14 cellular contexts compared by ENCODE assay signal in the genomic region with DNA sequence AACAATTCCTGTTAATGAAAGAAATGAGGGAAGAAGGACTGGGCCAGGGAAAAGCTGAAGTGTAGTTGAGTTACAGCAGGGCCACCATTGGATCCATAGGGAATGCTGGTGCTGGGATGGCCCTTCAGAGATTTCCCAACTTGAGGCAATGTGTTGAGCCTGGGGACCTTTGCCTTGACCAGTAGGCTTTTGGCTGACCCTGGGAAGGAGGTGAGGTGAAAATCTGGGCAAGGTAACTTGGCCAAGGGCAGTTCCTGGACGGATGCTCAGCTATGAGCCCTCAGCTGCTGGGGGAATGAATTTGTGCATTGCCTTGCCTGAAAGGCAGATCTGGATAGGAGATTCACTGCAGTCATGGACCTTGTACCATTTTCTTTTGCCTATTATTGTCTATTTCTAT. TPM values are rescaled to one million over a fixed set of nuclear protein-coding genes. Genes with fewer than 3 reads are reported as not detected.
DNase-seq lines count a peak whose midpoint lies in the region; ATAC-seq and TF ChIP-seq lines count a peak whose summit lies in the region.
"Had no signal": no experiment of that assay in that cellular context is flagged by ENCODE, and none has a peak within 500 bp of the region (broad histone marks: within the 10 kb centered on the region; RNA-seq: fewer than 3 reads in every experiment).

No MANE protein-coding gene starts in this region.

- H3K4me1 ChIP-seq in Loucy (ENCODE audit: insufficient read depth, low read length, poor library complexity, severe bottlenecking) (peaks cover 17% of the 10 kb centered on the region), thymus (ENCODE audit: control insufficient read depth, insufficient read depth, low read length) (peaks cover 4% of the 10 kb centered on the region), mammary epithelial cell (ENCODE audit: insufficient read depth, low read length) (peaks cover 7% of the 10 kb centered on the region), right cardiac atrium (ENCODE audit: control insufficient read depth, insufficient read depth, low read length) (no peaks in the 10 kb centered on the region)

- POLR2A ChIA-PET in activated naive CD8-positive, alpha-beta T cell treated with anti-CD3 and anti-CD28 coated beads, Interleukin-2, amount 10 ng/mL, durations not matched to agents 7 days and 5 days (lab: Charles Lee) = interaction anchor here (0.7 to 2.4 kb wide), 5 partner anchors 12 to 46 kb away, joined by 3 to 9 read pairs (median 3); a partner anchor contains a TSS

- H3K27me3 Mint-ChIP-seq in activated naive CD8-positive, alpha-beta T cell treated with anti-CD3 and anti-CD28 coated beads, Interleukin-2, amount 10 ng/mL, durations not matched to agents 7 days and 5 days = no peaks in the 10 kb centered on the region
- H3K27me3 Mint-ChIP-seq in activated naive CD8-positive, alpha-beta T cell treated with anti-CD3 and anti-CD28 coated beads for 36 hours = peaks cover 9% of the 10 kb centered on the region
- H3K27me3 Mint-ChIP-seq in mesothelial cell of epicardium (ENCODE audit: low read depth) = no peaks in the 10 kb centered on the region

- H3K4me3 Mint-ChIP-seq in activated naive CD8-positive, alpha-beta T cell treated with anti-CD3 and anti-CD28 coated beads, Interleukin-2, amount 10 ng/mL, durations not matched to agents 7 days and 5 days = peak overlapping the region; percentile 83
- H3K4me3 Mint-ChIP-seq in activated naive CD8-positive, alpha-beta T cell treated with anti-CD3 and anti-CD28 coated beads for 36 hours = no peak overlapping the region
- no peak overlapping the region for H3K4me3 Mint-ChIP-seq in mesothelial cell of epicardium
- H3K4me3 Mint-ChIP-seq: H9 had no signal

- H3K9ac ChIP-seq in Loucy (ENCODE audit: low read depth, low read length, poor library complexity, severe bottlenecking) (no peak overlapping the region), mammary epithelial cell (ENCODE audit: insufficient read depth, low read length) (no peak overlapping the region)

- H3K27me3 ChIP-seq in Loucy (ENCODE audit: insufficient read depth, low read length, poor library complexity, severe bottlenecking) (no peaks in the 10 kb centered on the region), thymus (ENCODE audit: control insufficient read depth, insufficient read depth) (no peaks in the 10 kb centered on the region), mammary epithelial cell (ENCODE audit: insufficient read depth, low read length) (no peaks in the 10 kb centered on the region), right cardiac atrium (ENCODE audit: control insufficient read depth, insufficient read depth) (no peaks in the 10 kb centered on the region)
- H3K27me3 ChIP-seq: left lung had no signal

- peak overlapping the region; percentile 42 for H3K27ac ChIP-seq in thymus (ENCODE audit: low read depth)
- H3K27ac ChIP-seq in mammary epithelial cell (ENCODE audit: insufficient read depth, low read depth, low read length) = no peak overlapping the region
- H3K27ac ChIP-seq in right cardiac atrium (ENCODE audit: low read length) = no peak overlapping the region
- H3K27ac ChIP-seq: left lung had no signal

- TF ChIP-seq CTCF in Loucy (conservative IDR thresholded peaks at IDR 0.05; ENCODE audit: low read length) = no peak
- TF ChIP-seq CTCF in mesothelial cell of epicardium (IDR thresholded peaks at IDR 0.05; ENCODE audit: unreplicated experiment) = no peak
- TF ChIP-seq CTCF in mammary epithelial cell (conservative IDR thresholded peaks at IDR 0.05 in 1 of 2, IDR thresholded peaks at IDR 0.05 in 1 of 2; ENCODE audit: extremely low read depth in 1 of 2, insufficient read depth in 1 of 2, low read depth in 1 of 2, low read length in 2 of 2) = no peak

- no peak for ATAC-seq in activated naive CD8-positive, alpha-beta T cell treated with anti-CD3 and anti-CD28 coated beads, Interleukin-2, amount 10 ng/mL, durations not matched to agents 7 days and 5 days (ENCODE audit: low read depth)
- ATAC-seq in HG02759 (IDR thresholded peaks at IDR 0.05; ENCODE audit: unreplicated experiment) (peak; percentile 23), right cardiac atrium (no peak)

- peak overlapping the region; percentile 91 for H3K27ac Mint-ChIP-seq in activated naive CD8-positive, alpha-beta T cell treated with anti-CD3 and anti-CD28 coated beads, Interleukin-2, amount 10 ng/mL, durations not matched to agents 7 days and 5 days
- no peak overlapping the region for H3K27ac Mint-ChIP-seq in activated naive CD8-positive, alpha-beta T cell treated with anti-CD3 and anti-CD28 coated beads for 36 hours
- H3K27ac Mint-ChIP-seq in mesothelial cell of epicardium = no peak overlapping the region

- H3K9me2 ChIP-seq in Loucy (replicated peaks; ENCODE audit: low read depth, low read length) = no peaks in the 10 kb centered on the region

- peaks cover 3% of the 10 kb centered on the region for H3K9me3 Mint-ChIP-seq in activated naive CD8-positive, alpha-beta T cell treated with anti-CD3 and anti-CD28 coated beads, Interleukin-2, amount 10 ng/mL, durations not matched to agents 7 days and 5 days
- no peaks in the 10 kb centered on the region for H3K9me3 Mint-ChIP-seq in activated naive CD8-positive, alpha-beta T cell treated with anti-CD3 and anti-CD28 coated beads for 36 hours
- H3K9me3 Mint-ChIP-seq in mesothelial cell of epicardium = no peaks in the 10 kb centered on the region
- H3K9me3 Mint-ChIP-seq: H9 had no signal

- in situ Hi-C loops in mammary epithelial cell (cut with MboI; ENCODE audit: low sequenced_read_pairs in 2 of 2) = no loop called here

- CTCF ChIA-PET in mammary epithelial cell (lab: Charles Lee; ENCODE audit: low non-redundant PET) = no interaction called here

- H3K4me1 Mint-ChIP-seq in activated naive CD8-positive, alpha-beta T cell treated with anti-CD3 and anti-CD28 coated beads, Interleukin-2, amount 10 ng/mL, durations not matched to agents 7 days and 5 days = peaks cover 45% of the 10 kb centered on the region
- H3K4me1 Mint-ChIP-seq in activated naive CD8-positive, alpha-beta T cell treated with anti-CD3 and anti-CD28 coated beads for 36 hours = peaks cover 17% of the 10 kb centered on the region
- H3K4me1 Mint-ChIP-seq in mesothelial cell of epicardium = peaks cover 3% of the 10 kb centered on the region

- H2AFZ ChIP-seq in Loucy (ENCODE audit: low read length) = no peak overlapping the region
- H2AFZ ChIP-seq in mammary epithelial cell (ENCODE audit: low read depth, low read length) = no peak overlapping the region

- no peaks in the 10 kb centered on the region for H3K9me3 ChIP-seq in Loucy (ENCODE audit: insufficient read depth, low read depth, low read length)
- no peaks in the 10 kb centered on the region for H3K9me3 ChIP-seq in thymus (ENCODE audit: control insufficient read depth)
- no peaks in the 10 kb centered on the region for H3K9me3 ChIP-seq in mammary epithelial cell (replicated peaks; ENCODE audit: insufficient read depth, low read length)
- H3K9me3 ChIP-seq in right cardiac atrium (ENCODE audit: control insufficient read depth, low read length) = no peaks in the 10 kb centered on the region
- H3K9me3 ChIP-seq: left lung had no signal

- peaks cover 29% of the 10 kb centered on the region for H3K36me3 Mint-ChIP-seq in activated naive CD8-positive, alpha-beta T cell treated with anti-CD3 and anti-CD28 coated beads, Interleukin-2, amount 10 ng/mL, durations not matched to agents 7 days and 5 days
- no peaks in the 10 kb centered on the region for H3K36me3 Mint-ChIP-seq in activated naive CD8-positive, alpha-beta T cell treated with anti-CD3 and anti-CD28 coated beads for 36 hours
- H3K36me3 Mint-ChIP-seq in mesothelial cell of epicardium = peaks cover 24% of the 10 kb centered on the region

- H3K4me2 ChIP-seq in Loucy (ENCODE audit: low read depth, low read length, poor library complexity, severe bottlenecking) (peak overlapping the region; percentile 9), mammary epithelial cell (ENCODE audit: insufficient read depth, low read depth, low read length) (no peak overlapping the region)

- dilution Hi-C loops in mammary epithelial cell (cut with HindIII; ENCODE audit: low sequenced_read_pairs) = no loop called here

- H3K79me2 ChIP-seq in Loucy (ENCODE audit: insufficient read depth, low read length) (peaks cover 29% of the 10 kb centered on the region), mammary epithelial cell (ENCODE audit: insufficient read depth, low read length) (peaks cover 4% of the 10 kb centered on the region)

- no TSS peak for BruUV-seq in mammary epithelial cell (replicated peaks; lab: Mats Ljungman, UMichigan)

- no peak for DNase-seq in activated naive CD8-positive, alpha-beta T cell treated with anti-CD3 and anti-CD28 coated beads, Interleukin-2, amount 10 ng/mL, durations not matched to agents 7 days and 5 days
- DNase-seq in activated naive CD8-positive, alpha-beta T cell treated with anti-CD3 and anti-CD28 coated beads for 36 hours = no peak
- DNase-seq in mesothelial cell of epicardium (ENCODE audit: low spot score in 2 of 2, unreplicated experiment in 2 of 2) (no peak), mammary epithelial cell (no peak), right cardiac atrium (no peak)
- DNase-seq: activated CD8-positive, alpha-beta memory T cell treated with anti-CD3 and anti-CD28 coated beads, Interleukin-2, amount 50 U/mL, for 48 hours; GF-D8; H9; left lung; NCI-H526; SW 1271 had no signal

- H3K4me3 ChIP-seq in Loucy (ENCODE audit: low read length, poor library complexity, severe bottlenecking) (no peak overlapping the region), thymus (ENCODE audit: low read length) (no peak overlapping the region), mammary epithelial cell (replicated peaks in 1 of 3; ENCODE audit: insufficient read depth in 1 of 3, low read depth in 2 of 3, low read length in 3 of 3) (no peak overlapping the region), right cardiac atrium (ENCODE audit: low read length) (no peak overlapping the region)
- H3K4me3 ChIP-seq: left lung had no signal

- WGBS in thymus = 85% methylated on average over 1 of the region's 1 CpG
- WGBS in mammary epithelial cell (ENCODE audit: low coverage, missing lambda C conversion rate) = 92% methylated on average over 1 of the region's 1 CpG
- 90% methylated on average over 1 of the region's 1 CpG for WGBS in right cardiac atrium

- H3K36me3 ChIP-seq in Loucy (ENCODE audit: insufficient read depth, low read length) = peaks cover 15% of the 10 kb centered on the region; the same call in 1 of the 2 replicates
- no peaks in the 10 kb centered on the region for H3K36me3 ChIP-seq in thymus (ENCODE audit: control insufficient read depth, insufficient read depth)
- no peaks in the 10 kb centered on the region for H3K36me3 ChIP-seq in mammary epithelial cell (ENCODE audit: insufficient read depth, low read length)

- intact Hi-C loops in mammary epithelial cell (cut with micrococcal nuclease) (no loop called here), right cardiac atrium (cut with DNase I) (no loop called here)

- H4K20me1 ChIP-seq in Loucy (ENCODE audit: insufficient read depth, low read length, poor library complexity, severe bottlenecking) (no peaks in the 10 kb centered on the region), mammary epithelial cell (ENCODE audit: insufficient read depth, low read length) (no peaks in the 10 kb centered on the region)

- no peaks in the 10 kb centered on the region for H3F3A ChIP-seq in Loucy (ENCODE audit: low read depth)

RNA-seq across cellular contexts. Expression of a gene that starts 20.4 kb away (rescaled TPM):
- 100 to 1,000 TPM; 179 to 199 TPM for total RNA-seq in activated naive CD8-positive, alpha-beta T cell treated with anti-CD3 and anti-CD28 coated beads, Interleukin-2, amount 10 ng/mL, durations not matched to agents 7 days and 5 days
- total RNA-seq in activated naive CD8-positive, alpha-beta T cell treated with anti-CD3 and anti-CD28 coated beads for 36 hours = 10 to 100 TPM; 35.8 to 41.6 TPM
- 16.8 TPM for polyA plus RNA-seq in thymus
- 133 to 148 TPM (median 146 TPM) in 3 replicates for total RNA-seq in mesothelial cell of epicardium
- total RNA-seq in mammary epithelial cell = 10 to 100 TPM; 36.8 to 44.9 TPM
- polyA plus RNA-seq in mammary epithelial cell = 10.0 TPM
- polyA minus RNA-seq in mammary epithelial cell = 72.3 TPM
- 10 to 100 TPM; 55.5 to 70.5 (median 68.5) TPM for total RNA-seq in right cardiac atrium
- 11.5 TPM for polyA plus RNA-seq in right cardiac atrium
